12 cellular contexts compared by ENCODE assay signal in the genomic region with DNA sequence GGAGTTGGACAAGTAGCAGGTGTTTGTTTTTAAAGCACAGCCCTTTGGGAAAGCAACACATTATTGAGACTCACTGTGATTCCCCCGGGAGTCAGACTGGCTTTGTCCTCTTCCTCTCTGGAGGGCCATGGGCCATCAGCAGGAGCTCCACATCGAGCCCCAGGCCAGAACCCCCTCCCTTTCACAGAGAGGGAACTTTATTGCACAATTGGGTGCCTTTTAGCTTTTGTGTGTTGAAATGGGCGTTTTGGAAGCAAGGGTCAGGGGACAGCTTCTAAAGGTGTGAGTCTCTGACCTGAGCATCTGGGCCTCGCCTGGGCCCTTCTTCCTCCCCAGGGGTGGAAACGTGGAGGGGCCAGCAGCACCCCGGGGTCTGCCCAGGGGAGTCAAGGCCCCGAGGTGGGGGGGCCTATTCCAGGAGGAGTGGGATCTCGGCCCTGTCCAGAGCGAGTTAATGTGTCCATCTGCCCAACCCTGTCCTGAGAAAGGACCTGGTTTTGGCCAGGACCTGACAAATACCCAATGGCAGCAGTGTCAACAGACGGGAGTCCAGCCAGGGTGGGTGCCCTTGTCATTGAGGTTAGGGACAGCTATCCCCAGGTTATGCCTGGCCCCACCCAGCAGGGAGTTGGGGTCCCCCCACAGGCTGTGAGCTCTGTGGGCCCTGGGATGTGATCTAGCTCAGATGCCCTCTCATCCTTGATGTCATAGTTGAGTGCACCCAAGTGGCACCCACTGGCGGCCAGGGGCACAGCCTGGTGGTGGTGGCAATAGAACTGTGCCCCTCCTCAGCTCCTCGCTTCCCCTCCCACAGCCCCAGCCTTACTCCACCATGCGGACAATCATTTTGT. TPM values are rescaled to one million over a fixed set of nuclear protein-coding genes. Genes with fewer than 3 reads are reported as not detected.
DNase-seq lines count a peak whose midpoint lies in the region; ATAC-seq, FAIRE-seq and TF ChIP-seq lines count a peak whose summit lies in the region.
"Had no signal": no experiment of that assay in that cellular context is flagged by ENCODE, and none has a peak within 500 bp of the region (broad histone marks: within the 10 kb centered on the region; RNA-seq: fewer than 3 reads in every experiment).

No MANE protein-coding gene starts in this region.

- H3K9ac ChIP-seq in subcutaneous abdominal adipose tissue (ENCODE audit: low read length in 5 of 5), result peak overlapping the region in 1 of 5 donors; percentile 15

- H3K36me3 ChIP-seq in ascending aorta (peaks cover 50 to 61% of the 10 kb centered on the region in 2 donors), subcutaneous abdominal adipose tissue (ENCODE audit: control insufficient read depth in 5 of 5, insufficient read depth in 5 of 5, low read length in 5 of 5) (peaks cover 0 to 67% (median 52%) of the 10 kb centered on the region in 5 donors)

- no peak for TF ChIP-seq CTCF in ascending aorta (IDR thresholded peaks at IDR 0.05)

- ATAC-seq in left lobe of liver, result peak; percentile 63

- FAIRE-seq in GM12892 (lab: Jason Lieb, UNC), result no peak

- H3K4me3 ChIP-seq in ascending aorta (no peak overlapping the region), subcutaneous abdominal adipose tissue (ENCODE audit: low read depth in 1 of 5, low read length in 5 of 5) (no peak overlapping the region)

- H3K4me1 ChIP-seq in ascending aorta (peaks cover 14 to 30% of the 10 kb centered on the region in 2 donors), subcutaneous abdominal adipose tissue (ENCODE audit: control insufficient read depth in 5 of 5, insufficient read depth in 5 of 5, low read length in 5 of 5) (peaks cover 7 to 52% (median 42%) of the 10 kb centered on the region in 5 donors)

- H3K9me3 ChIP-seq in ascending aorta, result no peaks in the 10 kb centered on the region
- H3K9me3 ChIP-seq in subcutaneous abdominal adipose tissue (ENCODE audit: control insufficient read depth in 5 of 5, low read length in 5 of 5), result no peaks in the 10 kb centered on the region
- H3K9me3 ChIP-seq: neutrophil had no signal

- intact Hi-C loops in ascending aorta (cut with DNase I), result loop anchor here (1.0 to 2.0 kb wide), 3 partner anchors 51 to 101 kb away; partner anchors contain the start of gene PLBD2

- no peak for DNase-seq in GM12892 (ENCODE audit: insufficient read length)
- no peak for DNase-seq in ascending aorta (ENCODE audit: low spot score in 2 of 2)
- peak; percentile 74 for DNase-seq in left lobe of liver (ENCODE audit: low spot score)
- no peak for DNase-seq in Kasumi-1 (lab: John Stamatoyannopoulos, UW)
- no peak for DNase-seq in ureter (ENCODE audit: low spot score)
- no peak for DNase-seq in HCEC 1CT
- no peak for DNase-seq in hypothalamus (lab: John Stamatoyannopoulos, UW)
- DNase-seq: activated naive CD8-positive, alpha-beta T cell treated with anti-CD3 and anti-CD28 coated beads, Interleukin-2, amount 10 ng/mL, durations not matched to agents 7 days and 5 days; CD8-positive, alpha-beta memory T cell; RPMI8226 had no signal

- H3K27ac ChIP-seq in ascending aorta, result peak overlapping the region; percentile 73 to 95
- H3K27ac ChIP-seq in subcutaneous abdominal adipose tissue (ENCODE audit: low read depth, low read length), result peak overlapping the region; percentile 47
- H3K27ac ChIP-seq: neutrophil had no signal

- TF ChIP-seq POLR2A in GM12892 (IDR thresholded peaks at IDR 0.05; ENCODE audit: low read depth, low read length), result 0 out of 2 replicates have a peak, but pooled peaks have one; percentile 36

- H3K27me3 ChIP-seq in ascending aorta, result no peaks in the 10 kb centered on the region
- H3K27me3 ChIP-seq in subcutaneous abdominal adipose tissue (ENCODE audit: control insufficient read depth in 5 of 5, insufficient read depth in 4 of 5, low read length in 5 of 5), result no peaks in the 10 kb centered on the region
- H3K27me3 ChIP-seq: neutrophil had no signal

RNA-seq across cellular contexts. Expression of gene SLC8B1, which starts 37.1 kb away (rescaled TPM):
- 4.2 TPM for polyA plus RNA-seq in GM12892 (2012; ENCODE audit: missing spikeins)
- total RNA-seq in ascending aorta (114 TPM), left lobe of liver (23.2 TPM), ureter (49.5 TPM)
